ENCODE assay signal across 20 cellular contexts in the genomic region with DNA sequence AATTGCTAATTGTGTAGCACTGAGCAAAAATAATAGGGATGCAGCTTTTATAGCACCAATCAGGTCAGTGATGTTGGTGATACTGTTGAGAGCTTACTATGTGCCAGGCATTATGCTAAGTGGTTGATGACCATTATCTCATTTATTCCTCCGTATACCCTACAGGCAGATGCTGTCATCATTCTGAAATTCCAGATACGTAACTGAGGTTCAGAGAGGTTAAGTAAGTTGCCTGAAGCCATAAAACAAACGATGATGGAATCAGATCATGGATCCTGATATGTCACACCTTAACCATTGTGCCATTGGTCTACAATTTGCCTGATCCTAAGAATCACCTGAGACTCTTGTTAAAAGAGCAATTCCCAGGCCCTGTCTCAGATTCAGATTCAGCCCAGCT.
"Had no signal": no experiment of that assay in that cellular context is flagged by ENCODE, and none has a peak within 500 bp of the region (broad histone marks: within the 10 kb centered on the region; RNA-seq: fewer than 3 reads in every experiment).

No MANE protein-coding gene starts in this region.

- H3K27me3 ChIP-seq: ascending aorta, hepatocyte, tibial nerve, vagina had no signal

- H3K36me3 ChIP-seq: vagina had no signal

- H3K4me3 ChIP-seq: ascending aorta, hepatocyte, lower lobe of right lung, tibial nerve, vagina had no signal

- DNase-seq: activated CD4-positive, alpha-beta T cell treated with anti-CD3 and anti-CD28 coated beads, Interleukin-2, amount 50 U/mL, for 1 hour; activated CD4-positive, CD25-positive, alpha-beta regulatory T cell treated with anti-CD3 and anti-CD28 coated beads, Interleukin-2, amount 50 U/mL, for 72 hours; activated gamma-delta T cell; cerebellar nuclear complex; effector CD8-positive, alpha-beta T cell; lower lobe of right lung; naive B cell; right cardiac atrium; stimulated activated CD4-positive, alpha-beta T cell treated with anti-CD3 and anti-CD28 coated beads, Interleukin-2, amount 100 ng/mL, for 24 hours; T-helper 2 cell had no signal

- H3K4me3 Mint-ChIP-seq: activated naive CD4-positive, alpha-beta T cell treated with anti-CD3 and anti-CD28 coated beads, Interleukin-2, amount 50 U/mL, for 24 hours; dendritic cell treated with granulocyte-macrophage colony-stimulating factor and Interleukin-4, amounts not matched to agents 40 ng/mL and 50 ng/mL, for 4 days; naive B cell; neural crest cell; stimulated activated naive CD8-positive, alpha-beta T cell treated with anti-CD3 and anti-CD28 coated beads, Interleukin-15, Interleukin-2, amounts not matched to agents 100 ng/mL and 50 ng/mL, for 24 hours had no signal

- ATAC-seq: lower lobe of right lung, right cardiac atrium had no signal

- H3K27ac ChIP-seq: ascending aorta, hepatocyte, lower lobe of right lung, tibial nerve, vagina, VCaP had no signal

- H3K27me3 Mint-ChIP-seq: activated naive CD4-positive, alpha-beta T cell treated with anti-CD3 and anti-CD28 coated beads, Interleukin-2, amount 50 U/mL, for 24 hours; dendritic cell treated with granulocyte-macrophage colony-stimulating factor and Interleukin-4, amounts not matched to agents 40 ng/mL and 50 ng/mL, for 4 days; naive B cell; progenitor cell of endocrine pancreas; stimulated activated naive CD8-positive, alpha-beta T cell treated with anti-CD3 and anti-CD28 coated beads, Interleukin-15, Interleukin-2, amounts not matched to agents 100 ng/mL and 50 ng/mL, for 24 hours had no signal

- H3K27ac Mint-ChIP-seq: activated naive CD4-positive, alpha-beta T cell treated with anti-CD3 and anti-CD28 coated beads, Interleukin-2, amount 50 U/mL, for 24 hours; progenitor cell of endocrine pancreas; stimulated activated naive CD8-positive, alpha-beta T cell treated with anti-CD3 and anti-CD28 coated beads, Interleukin-15, Interleukin-2, amounts not matched to agents 100 ng/mL and 50 ng/mL, for 24 hours had no signal

- H3K9me3 Mint-ChIP-seq: activated naive CD4-positive, alpha-beta T cell treated with anti-CD3 and anti-CD28 coated beads, Interleukin-2, amount 50 U/mL, for 24 hours; dendritic cell treated with granulocyte-macrophage colony-stimulating factor and Interleukin-4, amounts not matched to agents 40 ng/mL and 50 ng/mL, for 4 days; neural crest cell; stimulated activated naive CD8-positive, alpha-beta T cell treated with anti-CD3 and anti-CD28 coated beads, Interleukin-15, Interleukin-2, amounts not matched to agents 100 ng/mL and 50 ng/mL, for 24 hours had no signal

- H3K9me3 ChIP-seq: ascending aorta, lower lobe of right lung, tibial nerve, vagina had no signal

- H3K4me1 ChIP-seq: lower lobe of right lung had no signal
